Comparison of ENCODE assay signal across 8 cellular contexts in the genomic region with DNA sequence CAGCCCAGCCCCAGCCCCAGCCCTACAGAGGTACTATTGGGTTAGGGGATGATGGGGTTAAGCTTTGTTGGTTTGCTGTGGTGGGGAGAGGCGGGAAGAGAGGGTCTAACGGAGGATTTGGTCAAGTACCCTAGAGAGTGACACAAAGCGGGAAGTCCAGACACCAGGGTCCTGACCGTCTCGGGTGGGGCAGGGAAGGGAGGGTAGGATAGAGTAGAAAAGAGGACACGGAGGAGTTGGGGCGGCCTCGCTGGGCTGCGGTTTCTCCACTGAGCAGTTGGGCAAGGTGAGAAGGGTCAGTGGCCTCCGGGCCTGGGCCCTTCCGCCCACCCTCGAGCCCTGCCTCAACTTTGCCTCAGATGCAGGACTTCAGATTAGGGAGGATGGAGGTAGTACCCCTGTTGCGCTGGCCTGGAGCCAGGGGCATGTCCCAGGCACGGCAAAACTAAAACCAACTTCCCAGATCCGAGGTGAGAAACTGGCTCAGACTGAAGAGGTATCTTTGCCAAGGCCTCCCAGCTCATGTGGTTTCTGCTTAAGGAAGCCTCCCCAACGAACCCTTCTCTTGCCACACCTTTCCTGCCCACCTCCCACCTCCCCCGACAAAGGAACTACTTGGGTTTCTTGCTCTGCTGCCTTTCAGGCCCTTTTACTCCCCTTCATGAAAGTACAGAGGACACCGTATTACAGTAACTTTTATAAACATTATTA. TPM values are rescaled to one million over a fixed set of nuclear protein-coding genes. Genes with fewer than 3 reads are reported as not detected.
DNase-seq lines count a peak whose midpoint lies in the region; ATAC-seq, FAIRE-seq and TF ChIP-seq lines count a peak whose summit lies in the region.

No MANE protein-coding gene starts in this region.

- H2AFZ ChIP-seq in H9 (ENCODE audit: low read length), result no peak overlapping the region

- H3K9ac ChIP-seq in H9 (ENCODE audit: extremely low read depth, insufficient read length, low read length), result peak overlapping the region; percentile 70

- peak overlapping the region; percentile 83 for H3K4me2 ChIP-seq in H9 (ENCODE audit: insufficient read depth, insufficient read length, low read length)

- H3K56ac ChIP-seq in H9 (ENCODE audit: insufficient read length, low read depth, low read length), result no peak overlapping the region

- no peaks in the 10 kb centered on the region for H3K9me3 ChIP-seq in H9 (ENCODE audit: control insufficient read depth, low read depth, low read length)

- peaks cover 0 to 13% (median 8%) of the 10 kb centered on the region in 3 experiments; a peak in 5 of 7 replicates for H3K36me3 Mint-ChIP-seq in H9 (ENCODE audit: insufficient read depth in 1 of 3, low read depth in 3 of 3)

- no peak overlapping the region for H4K91ac ChIP-seq in H9 (ENCODE audit: insufficient read length, low read depth, low read length)

- no peak overlapping the region for H2BK20ac ChIP-seq in H9 (ENCODE audit: low read depth, low read length, poor library complexity, severe bottlenecking)

- H3K4me3 Mint-ChIP-seq in H9, result peak overlapping the region; percentile 90 to 93

- no peak overlapping the region for H3K18ac ChIP-seq in H9 (ENCODE audit: insufficient read length, low read depth, low read length)

- H2BK12ac ChIP-seq in H9 (ENCODE audit: insufficient read length, low read depth, low read length), result no peak overlapping the region

- no peak for TF ChIP-seq POLR2A in GM12892 (IDR thresholded peaks at IDR 0.05; ENCODE audit: low read depth, low read length)

- no peaks in the 10 kb centered on the region; the same call in 1 of the 2 replicates for H3K79me2 ChIP-seq in H9 (ENCODE audit: insufficient read depth, low read length)

- H3K4ac ChIP-seq in H9 (ENCODE audit: low read depth, low read length), result no peak overlapping the region

- no peak overlapping the region for H2BK120ac ChIP-seq in H9 (ENCODE audit: low read depth, low read length, poor library complexity, severe bottlenecking)

- H3K4me1 Mint-ChIP-seq in H9, result peaks cover 21 to 28% of the 10 kb centered on the region in 2 experiments

- FAIRE-seq in GM12892 (lab: Jason Lieb, UNC), result no peak

- H3K23ac ChIP-seq in H9 (ENCODE audit: insufficient read length, low read depth, low read length), result no peak overlapping the region

- no CpG with 5 or more reads among the region's 18 CpGs for WGBS in H9 (ENCODE audit: extremely low coverage, insufficient read length, low lambda C conversion rate)

- H2AK5ac ChIP-seq in H9 (ENCODE audit: insufficient read length, low read length), result no peak overlapping the region

- no peaks in the 10 kb centered on the region for H3K27me3 ChIP-seq in H9 (ENCODE audit: insufficient read depth, low read length)

- H4K20me1 ChIP-seq in H9 (ENCODE audit: control insufficient read depth, insufficient read depth, insufficient read length), result no peaks in the 10 kb centered on the region

- peaks cover 3% of the 10 kb centered on the region for H3K79me1 ChIP-seq in H9 (ENCODE audit: insufficient read depth, low read depth, low read length, poor library complexity, severe bottlenecking)

- ATAC-seq in GM18909 (IDR thresholded peaks at IDR 0.05; ENCODE audit: poor library complexity, unreplicated experiment), result no peak
- no peak for ATAC-seq in HG02798 (IDR thresholded peaks at IDR 0.05; ENCODE audit: poor library complexity, unreplicated experiment)

- H3K4me3 ChIP-seq in AG04449 (ENCODE audit: low read depth, low read length), result peak overlapping the region; percentile 69
- peak overlapping the region; percentile 96 for H3K4me3 ChIP-seq in WI38 (ENCODE audit: low read depth, low read length)
- H3K4me3 ChIP-seq in foreskin fibroblast (ENCODE audit: low read depth in 1 of 2, low read length in 2 of 2), result peak overlapping the region; percentile 94 to 99

- H2BK15ac ChIP-seq in H9 (ENCODE audit: low read depth, low read length), result no peak overlapping the region

- POLR2A ChIA-PET in AG04449 (lab: Yijun Ruan, JAX), result interaction anchor here (0.9 to 1.4 kb wide), 7 partner anchors 10 to 56 kb away, joined by 3 to 10 read pairs (median 4); no protein-coding TSS in a partner anchor

- DNase-seq in AG04449 (ENCODE audit: low read depth, low spot score), result no peak
- no peak for DNase-seq in H9
- peak in 1 of 2 donors; percentile 46 for DNase-seq in foreskin fibroblast
- peak; percentile 62 for DNase-seq in posterior vena cava (ENCODE audit: low spot score)
- no peak for DNase-seq in GM12892 (ENCODE audit: insufficient read length)

- intact Hi-C loops in posterior vena cava (cut with DNase I), result no loop called here

- no peaks in the 10 kb centered on the region for H3K4me1 ChIP-seq in H9 (ENCODE audit: insufficient read depth, low read length)

- no peaks in the 10 kb centered on the region; a peak in 1 of 5 replicates for H3K9me3 Mint-ChIP-seq in H9

- H3K14ac ChIP-seq in H9 (ENCODE audit: insufficient read depth, low read length), result peak overlapping the region; percentile 68; the same call in 1 of the 2 replicates

- no peak overlapping the region for H4K8ac ChIP-seq in H9 (replicated peaks; ENCODE audit: insufficient read length, low read depth, low read length)

- peaks cover 11% of the 10 kb centered on the region for H3K23me2 ChIP-seq in H9 (ENCODE audit: insufficient read length, low read depth, low read length, poor library complexity, severe bottlenecking)

- H3K27ac ChIP-seq in H9 (ENCODE audit: insufficient read length, low read depth, low read length), result no peak overlapping the region

- H3T11ph ChIP-seq in H9 (ENCODE audit: low read length), result no peak overlapping the region

- H3K27me3 Mint-ChIP-seq in H9 (ENCODE audit: low read depth), result peaks cover 16% of the 10 kb centered on the region

- no peak overlapping the region for H2BK5ac ChIP-seq in H9 (ENCODE audit: insufficient read length, low read length)

- H4K5ac ChIP-seq in H9 (ENCODE audit: insufficient read length, low read depth, low read length), result no peak overlapping the region

- peak overlapping the region; percentile 27 to 92 (median 89); a peak in 5 of 7 replicates for H3K27ac Mint-ChIP-seq in H9

- CTCF ChIA-PET in AG04449 (lab: Yijun Ruan, JAX), result interaction anchor here (0.8 to 11.3 kb wide), 12 partner anchors 10 to 97 kb away, joined by 3 to 126 read pairs (median 6); no protein-coding TSS in a partner anchor

- TF ChIP-seq CTCF in AG04449 (IDR thresholded peaks at IDR 0.05; ENCODE audit: insufficient read depth, low read length, missing control alignments) (no peak), H9 (conservative IDR thresholded peaks at IDR 0.05) (no peak), WI38 (IDR thresholded peaks at IDR 0.05; ENCODE audit: low read depth, low read length) (no peak), foreskin fibroblast (IDR thresholded peaks at IDR 0.05; ENCODE audit: low read depth, low read length) (no peak)

RNA-seq across cellular contexts. Expression of a gene that starts 0.6 kb away (rescaled TPM):
- total RNA-seq in H9 (2021), result 23.6 and 24.6 TPM in 2 replicates
- total RNA-seq in posterior vena cava, result 10 to 100 TPM; 49.2 to 50.7 TPM
- 23.5 TPM for polyA plus RNA-seq in GM12892 (2012; ENCODE audit: missing spikeins)

RNA-seq across cellular contexts. Expression of a gene that starts 3.0 kb away (rescaled TPM):
- total RNA-seq in H9 (2021) (2.5 and 2.9 TPM in 2 replicates), posterior vena cava (10 to 100 TPM; 17.3 to 20.1 TPM)
- polyA plus RNA-seq in GM12892 (2012; ENCODE audit: missing spikeins), result 5.9 TPM
